8 cellular contexts compared by ENCODE assay signal in the genomic region with DNA sequence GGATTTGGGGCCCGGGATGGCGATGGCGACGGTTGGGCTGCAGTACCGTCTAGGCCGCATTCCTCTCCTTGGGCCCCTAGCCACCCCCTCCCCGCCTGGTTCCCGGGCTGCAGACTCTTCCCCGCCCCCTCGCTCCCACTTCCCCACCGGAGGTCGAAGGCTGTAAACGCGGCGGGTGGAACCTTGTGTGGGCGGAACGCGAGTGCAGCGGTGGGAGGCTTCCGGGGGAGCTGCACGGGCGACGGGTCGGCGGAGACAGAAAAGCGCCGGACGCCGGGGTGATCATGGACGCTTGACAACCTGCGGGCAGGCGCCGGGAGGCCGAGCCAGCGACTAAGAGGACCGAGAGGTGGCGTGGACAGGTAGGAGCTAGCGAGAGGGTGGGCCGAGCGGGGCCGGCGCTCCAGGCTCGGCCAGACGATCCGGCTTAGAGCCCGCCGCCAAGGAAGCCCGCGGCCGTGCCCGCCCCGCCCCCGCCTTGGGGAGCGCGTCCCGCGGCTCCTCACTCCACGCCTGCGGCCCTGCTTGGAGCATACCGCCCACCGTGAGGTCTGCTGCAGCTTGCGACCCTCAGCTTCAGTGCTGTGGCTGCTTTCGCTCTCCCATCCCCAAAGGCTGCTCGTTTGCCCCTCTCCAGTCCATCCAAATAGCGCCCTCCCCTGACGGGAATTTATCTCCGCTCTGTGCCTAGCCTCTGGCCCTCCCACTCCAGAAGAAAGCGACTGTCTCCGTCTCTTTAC. TPM values are rescaled to one million over a fixed set of nuclear protein-coding genes. Genes with fewer than 3 reads are reported as not detected.
DNase-seq lines count a peak whose midpoint lies in the region; ATAC-seq and TF ChIP-seq lines count a peak whose summit lies in the region.

Gene COPS7B, plus strand, starts transcription at position 269 of the 740 bp plus-strand sequence. CDS start 2,126 bp downstream, outside the sequence.

- peak; percentile 38 for TF ChIP-seq CTCF in CD4-positive, alpha-beta T cell (IDR thresholded peaks at IDR 0.05)

- no peak within 1 kb of the TSS for H2AK5ac ChIP-seq in mesendoderm (ENCODE audit: low read length)

- H2BK15ac ChIP-seq in mesendoderm (replicated peaks; ENCODE audit: low read depth), result no peak within 1 kb of the TSS

- peak within 1 kb of the TSS; percentile 92 for H3K4ac ChIP-seq in mesendoderm (ENCODE audit: low read depth, low read length)

- no peak within 1 kb of the TSS for H2BK120ac ChIP-seq in mesendoderm (ENCODE audit: low read depth, low read length)

- no peaks in the 10 kb centered on the region for H3K9me3 Mint-ChIP-seq in CD4-positive, alpha-beta T cell

- CTCF ChIA-PET in CD4-positive, alpha-beta T cell (lab: Charles Lee), result interaction anchor here (1.4 to 2.2 kb wide), 4 partner anchors 79 to 322 kb away, joined by 3 to 9 read pairs (median 5); partner anchors contain the start of gene NCL

- H3K4me3 ChIP-seq in endocrine pancreas (ENCODE audit: control insufficient read depth, insufficient read depth, low read length) (peak within 1 kb of the TSS; percentile 81), mesendoderm (ENCODE audit: low read length) (peak within 1 kb of the TSS; percentile 42)

- H3K27ac Mint-ChIP-seq in CD4-positive, alpha-beta T cell, result peak within 1 kb of the TSS; percentile 82

- H4K8ac ChIP-seq in mesendoderm (ENCODE audit: low read depth, low read length), result no peak within 1 kb of the TSS

- peak within 1 kb of the TSS; percentile 90 for H3K4me3 Mint-ChIP-seq in CD4-positive, alpha-beta T cell

- H3K56ac ChIP-seq in mesendoderm (ENCODE audit: low read length), result peak within 1 kb of the TSS; percentile 91

- POLR2A ChIA-PET in CD4-positive, alpha-beta T cell (lab: Charles Lee), result interaction anchor here (0.6 to 1.5 kb wide), 4 partner anchors 11 to 1934 kb away, joined by 3 to 7 read pairs (median 3); partner anchors contain the start of gene NCL

- peaks cover 73% of the 10 kb centered on the region for H3K4me1 Mint-ChIP-seq in CD4-positive, alpha-beta T cell (ENCODE audit: low read depth)

- H3K79me1 ChIP-seq in mesendoderm (ENCODE audit: low read length), result peaks cover 27% of the 10 kb centered on the region

- no peak within 1 kb of the TSS for H2BK5ac ChIP-seq in mesendoderm (ENCODE audit: low read length)

- peak within 1 kb of the TSS; percentile 76 for H4K5ac ChIP-seq in mesendoderm (ENCODE audit: low read length)

- peaks cover 38% of the 10 kb centered on the region for H3K36me3 Mint-ChIP-seq in CD4-positive, alpha-beta T cell (ENCODE audit: low read depth)

- H3K4me1 ChIP-seq in endocrine pancreas (ENCODE audit: control insufficient read depth, insufficient read depth, low read length), result peaks cover 28% of the 10 kb centered on the region
- H3K4me1 ChIP-seq in mesendoderm (ENCODE audit: control insufficient read depth, low read depth, low read length), result peaks cover 6% of the 10 kb centered on the region

- no peaks in the 10 kb centered on the region for H3K27me3 Mint-ChIP-seq in CD4-positive, alpha-beta T cell

- intact Hi-C loops in CD4-positive, alpha-beta T cell (cut with DNase I, micrococcal nuclease), result loop anchor here in 1 of 2 experiments (2.0 to 10.0 kb wide), 4 partner anchors 324 to 1862 kb away; partner anchors contain the start of genes EIF4E2, FBXO36, NCL and TIGD1

- H3K27me3 ChIP-seq in CD4-positive, alpha-beta T cell (ENCODE audit: control insufficient read depth, insufficient read depth, low read length), result no peaks in the 10 kb centered on the region
- H3K27me3 ChIP-seq in endocrine pancreas (ENCODE audit: control insufficient read depth, insufficient read depth, low read length), result no peaks in the 10 kb centered on the region
- H3K27me3 ChIP-seq in mesendoderm (ENCODE audit: insufficient read depth, low read length, poor library complexity), result no peaks in the 10 kb centered on the region

- peak; percentile 63 for ATAC-seq in CD4-positive, alpha-beta T cell (ENCODE audit: poor library complexity)
- ATAC-seq in GM19455 (IDR thresholded peaks at IDR 0.05; ENCODE audit: unreplicated experiment), result peak; percentile 62

- H3K79me2 ChIP-seq in mesendoderm (ENCODE audit: control insufficient read depth, insufficient read depth, low read length), result peaks cover 29% of the 10 kb centered on the region

- peak within 1 kb of the TSS; percentile 18 for H3K18ac ChIP-seq in mesendoderm (ENCODE audit: low read length)

- H3K23ac ChIP-seq in mesendoderm (ENCODE audit: low read length), result peak within 1 kb of the TSS; percentile 35

- WGBS in mesendoderm (ENCODE audit: extremely low coverage, insufficient coverage, low lambda C conversion rate), result no CpG with 5 or more reads among the region's 69 CpGs

- H3K4me2 ChIP-seq in mesendoderm (ENCODE audit: low read length), result peak within 1 kb of the TSS; percentile 87

- peak; percentile 65 to 83 (median 72) for DNase-seq in CD4-positive, alpha-beta T cell
- DNase-seq in HT-29 (ENCODE audit: low spot score) (peak; percentile 78), NOMO-1 treated with dmso at 0.1 percent for 144 hours (lab: John Stamatoyannopoulos, UW; ENCODE audit: unreplicated experiment) (peak; percentile 83), mesendoderm (peak; percentile 97)
- DNase-seq in activated CD8-positive, alpha-beta memory T cell treated with anti-CD3 and anti-CD28 coated beads for 48 hours (ENCODE audit: low read depth in 2 of 3, low spot score in 2 of 3), result peak; percentile 63 to 68 (median 68)
- peak; percentile 58 for DNase-seq in stimulated activated CD8-positive, alpha-beta memory T cell treated with anti-CD3 and anti-CD28 coated beads, Interleukin-15, amount 100 ng/mL, for 1 hour (ENCODE audit: low read depth)

- H3K27ac ChIP-seq in CD4-positive, alpha-beta T cell (ENCODE audit: low read depth, low read length), result peak within 1 kb of the TSS; percentile 52
- peak within 1 kb of the TSS; percentile 88 for H3K27ac ChIP-seq in mesendoderm (ENCODE audit: low read depth, low read length)

- H3K9me3 ChIP-seq in CD4-positive, alpha-beta T cell (ENCODE audit: control insufficient read depth, low read length), result no peaks in the 10 kb centered on the region
- no peaks in the 10 kb centered on the region for H3K9me3 ChIP-seq in endocrine pancreas (ENCODE audit: control insufficient read depth, low read length)

- peak within 1 kb of the TSS; percentile 88 for H3K9ac ChIP-seq in endocrine pancreas (ENCODE audit: control insufficient read depth, insufficient read depth, low read length)
- peak within 1 kb of the TSS; percentile 83 for H3K9ac ChIP-seq in mesendoderm (ENCODE audit: low read length)

- no peaks in the 10 kb centered on the region for H3K36me3 ChIP-seq in endocrine pancreas (ENCODE audit: control insufficient read depth, insufficient read depth, low read length)
- no peaks in the 10 kb centered on the region for H3K36me3 ChIP-seq in mesendoderm (ENCODE audit: control insufficient read depth, insufficient read depth, low read length)

RNA-seq across cellular contexts. Expression of gene COPS7B, which starts in this region (rescaled TPM):
- total RNA-seq in CD4-positive, alpha-beta T cell, result 10 to 100 TPM; 27.6 to 29.9 TPM
- 35.4 and 40.3 TPM in 2 replicates for total RNA-seq in HT-29 (2014; rRNA removed; shearing (Covaris generic))
- 46.4 TPM for polyA plus RNA-seq in mesendoderm (2013, experiment 1 of 2)
- 47.1 TPM for polyA plus RNA-seq in mesendoderm (2013, experiment 2 of 2)

Comparison
In these comparisons a context has a peak if more than half of its experiments do, and no peak if none do; other contexts are left out.
1. Peak in every context shown above with its lines: DNase-seq, ATAC-seq, H3K4me3 ChIP-seq and H3K27ac ChIP-seq.